Comparison of ENCODE assay signal across 15 cellular contexts in genomic region chr16:8905795-8906591, GRCh38. TPM values are rescaled to one million over a fixed set of nuclear protein-coding genes. Genes with fewer than 3 reads are reported as not detected.
A peak's percentile ranks its signal among the peaks of the same experiment; 100 is the strongest.
DNase-seq lines count a peak whose midpoint lies in the region; ATAC-seq, FAIRE-seq and TF ChIP-seq lines count a peak whose summit lies in the region.
"Had no signal": no experiment of that assay in that cellular context is flagged by ENCODE, and none has a peak within 500 bp of the region (broad histone marks: within the 10 kb centered on the region; RNA-seq: fewer than 3 reads in every experiment).

No MANE protein-coding gene starts in this region.

- intact Hi-C loops in tibial artery (cut with DNase I; ENCODE audit: low total_unique reads): no loop called here

- ATAC-seq in GM21619 (IDR thresholded peaks at IDR 0.05; ENCODE audit: unreplicated experiment): no peak

- no peak for FAIRE-seq in bronchial epithelial cell (lab: Jason Lieb, UNC)

- peak; percentile 15 for TF ChIP-seq CTCF in bronchial epithelial cell (IDR thresholded peaks at IDR 0.05; ENCODE audit: insufficient read depth, low read length, severe bottlenecking)
- TF ChIP-seq CTCF in neural crest cell (conservative IDR thresholded peaks at IDR 0.05): peak; percentile 36
- no peak for TF ChIP-seq CTCF in tibial artery (IDR thresholded peaks at IDR 0.05)

- no peak overlapping the region for H3K4me3 Mint-ChIP-seq in neural crest cell
- H3K4me3 Mint-ChIP-seq: natural killer cell had no signal

- H3K36me3 Mint-ChIP-seq in neural crest cell (ENCODE audit: low read depth): peaks cover 22% of the 10 kb centered on the region

- no peak overlapping the region for H3K27ac Mint-ChIP-seq in neural crest cell (ENCODE audit: unreplicated experiment)

- H3K27ac ChIP-seq in HUES48 (ENCODE audit: low read depth, low read length) (peak overlapping the region; percentile 22), tibial artery (no peak overlapping the region)
- H3K27ac ChIP-seq: ascending aorta had no signal

- no peaks in the 10 kb centered on the region for H3K4me1 Mint-ChIP-seq in neural crest cell

- peak; percentile 26 for DNase-seq in DMS 273 (lab: John Stamatoyannopoulos, UW; ENCODE audit: unreplicated experiment)
- no peak for DNase-seq in DMS 273 treated with DMSO at 0.1 percent for 48 hours (lab: John Stamatoyannopoulos, UW)
- no peak for DNase-seq in bronchial epithelial cell (ENCODE audit: low read depth)
- no peak for DNase-seq in neural crest cell (ENCODE audit: low read depth, low spot score)
- no peak for DNase-seq in tibial artery
- DNase-seq in GOT3 (lab: John Stamatoyannopoulos, UW): no peak
- DNase-seq: 8988T; islet precursor cell; natural killer cell; stimulated activated CD8-positive, alpha-beta memory T cell treated with anti-CD3 and anti-CD28 coated beads, Interleukin-4, amount 100 ng/mL, for 48 hours had no signal

- H3K9me3 ChIP-seq in HUES48 (ENCODE audit: control insufficient read depth, insufficient read depth, low read length) (no peaks in the 10 kb centered on the region), tibial artery (no peaks in the 10 kb centered on the region)
- H3K9me3 ChIP-seq: ascending aorta had no signal

- H3K9ac ChIP-seq in HUES48 (ENCODE audit: low read depth, low read length): no peak overlapping the region

- H3K36me3 ChIP-seq in HUES48 (ENCODE audit: control insufficient read depth, insufficient read depth, low read length): peaks cover 99% of the 10 kb centered on the region
- peaks cover 41% of the 10 kb centered on the region for H3K36me3 ChIP-seq in bronchial epithelial cell (ENCODE audit: control insufficient read depth, insufficient read depth, low read length)
- H3K36me3 ChIP-seq in tibial artery: peaks cover 75 to 99% (median 90%) of the 10 kb centered on the region in 3 donors

- H3K9me3 Mint-ChIP-seq in neural crest cell: no peaks in the 10 kb centered on the region
- H3K9me3 Mint-ChIP-seq: natural killer cell had no signal

- H3K4me1 ChIP-seq in HUES48 (ENCODE audit: control insufficient read depth, insufficient read depth, low read length) (peaks cover 4% of the 10 kb centered on the region), tibial artery (peaks cover 0 to 19% (median 0%) of the 10 kb centered on the region in 4 donors)
- H3K4me1 ChIP-seq: ascending aorta had no signal

- H3K4me3 ChIP-seq in HUES48 (ENCODE audit: low read depth, low read length) (no peak overlapping the region), bronchial epithelial cell (ENCODE audit: low read depth, low read length) (no peak overlapping the region), tibial artery (no peak overlapping the region)
- H3K4me3 ChIP-seq: ascending aorta had no signal

- H3K27me3 ChIP-seq in HUES48 (ENCODE audit: control insufficient read depth, insufficient read depth, low read length): no peaks in the 10 kb centered on the region
- no peaks in the 10 kb centered on the region for H3K27me3 ChIP-seq in bronchial epithelial cell (ENCODE audit: control insufficient read depth, insufficient read depth, low read length)
- H3K27me3 ChIP-seq in tibial artery: no peaks in the 10 kb centered on the region
- H3K27me3 ChIP-seq: ascending aorta had no signal

- no peaks in the 10 kb centered on the region for H3K27me3 Mint-ChIP-seq in neural crest cell (ENCODE audit: low read depth)

RNA-seq across cellular contexts. Expression of gene LITAFD, which starts 23.8 kb away (rescaled TPM):
- not detected in 2 replicates for total RNA-seq in bronchial epithelial cell
- total RNA-seq in neural crest cell: not detected in 2 replicates
- total RNA-seq: ascending aorta, esophagus mucosa, G401 had no signal

RNA-seq across cellular contexts. Expression of gene CARHSP1, which starts 37.2 kb away (rescaled TPM):
- total RNA-seq in bronchial epithelial cell: 63.7 and 96.3 TPM in 2 replicates
- total RNA-seq in neural crest cell: 147 and 152 TPM in 2 replicates

RNA-seq across cellular contexts. Expression of gene USP7, which starts 57.7 kb away (rescaled TPM):
- total RNA-seq in bronchial epithelial cell (41.3 and 48.1 TPM in 2 replicates), neural crest cell (151 and 162 TPM in 2 replicates)

Comparison
In these comparisons a context has a peak if more than half of its experiments do, and no peak if none do; other contexts are left out.
1. CTCF ChIP-seq: peak in bronchial epithelial cell (single experiment) and neural crest cell (single experiment); none in tibial artery (0 of 2).